Comparison of ENCODE assay signal across 18 cellular contexts in genomic region chr12:109881752-109882151, GRCh38. TPM values are rescaled to one million over a fixed set of nuclear protein-coding genes. Genes with fewer than 3 reads are reported as not detected.
DNase-seq lines count a peak whose midpoint lies in the region; ATAC-seq, FAIRE-seq and TF ChIP-seq lines count a peak whose summit lies in the region.
"Had no signal": no experiment of that assay in that cellular context is flagged by ENCODE, and none has a peak within 500 bp of the region (broad histone marks: within the 10 kb centered on the region; RNA-seq: fewer than 3 reads in every experiment).

No MANE protein-coding gene starts in this region.

- ATAC-seq in CD4-positive, CD25-positive, alpha-beta regulatory T cell (ENCODE audit: low read depth in 2 of 2): no peak
- ATAC-seq in activated naive CD4-positive, alpha-beta T cell treated with anti-CD3 and anti-CD28 coated beads, Interleukin-2, amount 50 U/mL, for 72 hours: no peak
- ATAC-seq: T-helper 17 cell had no signal

- H3K79me2 ChIP-seq in GM23248 (ENCODE audit: insufficient read depth): peaks cover 33% of the 10 kb centered on the region

- no peak for FAIRE-seq in GM19239 (lab: Jason Lieb, UNC)
- FAIRE-seq: urothelium cell line had no signal

- H3K27ac ChIP-seq in CD4-positive, CD25-positive, alpha-beta regulatory T cell (ENCODE audit: insufficient read depth, low read length, poor library complexity, severe bottlenecking): no peak overlapping the region
- H3K27ac ChIP-seq in GM23248 (no peak overlapping the region), dorsolateral prefrontal cortex (no peak overlapping the region), esophagus muscularis mucosa (replicated peaks in 1 of 4) (no peak overlapping the region)
- H3K27ac ChIP-seq: sigmoid colon had no signal

- no peaks in the 10 kb centered on the region for H3K36me3 Mint-ChIP-seq in CD4-positive, CD25-positive, alpha-beta regulatory T cell
- no peaks in the 10 kb centered on the region for H3K36me3 Mint-ChIP-seq in activated T-helper 2 cell treated with anti-CD3 and anti-CD28 coated beads, Interferon-gamma antibody, Interleukin-2, Interleukin-4, amounts not matched to agents 10 μg/mL and 5 μg/mL and 100 μg/mL, durations not matched to agents 14 hours and 24 hours and 36 hours (ENCODE audit: low read depth)
- no peaks in the 10 kb centered on the region for H3K36me3 Mint-ChIP-seq in activated naive CD4-positive, alpha-beta T cell treated with anti-CD3 and anti-CD28 coated beads, Interleukin-2, amount 50 U/mL, for 72 hours

- no peaks in the 10 kb centered on the region for H3K9me3 ChIP-seq in CD4-positive, CD25-positive, alpha-beta regulatory T cell (ENCODE audit: control insufficient read depth in 2 of 2, low read length in 2 of 2)
- H3K9me3 ChIP-seq in GM23248 (ENCODE audit: low read depth): no peaks in the 10 kb centered on the region
- H3K9me3 ChIP-seq in esophagus muscularis mucosa: no peaks in the 10 kb centered on the region
- H3K9me3 ChIP-seq: sigmoid colon had no signal

- no peak for TF ChIP-seq POLR2A in esophagus muscularis mucosa (IDR thresholded peaks at IDR 0.05; ENCODE audit: low read depth)

- no peak overlapping the region for H3K9ac ChIP-seq in GM23248

- intact Hi-C loops in activated T-helper 2 cell treated with anti-CD3 and anti-CD28 coated beads, Interferon-gamma antibody, Interleukin-2, Interleukin-4, amounts not matched to agents 10 μg/mL and 5 μg/mL and 100 μg/mL, durations not matched to agents 14 hours and 24 hours and 36 hours (cut with micrococcal nuclease): loop anchor here (2.0 kb wide), 1 partner anchor 363 kb away; no protein-coding TSS in a partner anchor
- intact Hi-C loops in dorsolateral prefrontal cortex (cut with DNase I): loop anchor here (2.0 kb wide), 2 partner anchors 29 to 77 kb away; no protein-coding TSS in a partner anchor
- intact Hi-C loops in esophagus muscularis mucosa (cut with DNase I): no loop called here

- no peak for TF ChIP-seq EP300 in esophagus muscularis mucosa (IDR thresholded peaks at IDR 0.05)

- no peaks in the 10 kb centered on the region for H3K27me3 ChIP-seq in CD4-positive, CD25-positive, alpha-beta regulatory T cell (ENCODE audit: control insufficient read depth, insufficient read depth, low read length)
- H3K27me3 ChIP-seq in GM23248 (replicated peaks; ENCODE audit: insufficient read depth): no peaks in the 10 kb centered on the region
- no peaks in the 10 kb centered on the region for H3K27me3 ChIP-seq in dorsolateral prefrontal cortex
- peaks cover 0 to 2% (median 0%) of the 10 kb centered on the region in 4 donors for H3K27me3 ChIP-seq in esophagus muscularis mucosa

- H3K4me1 Mint-ChIP-seq in CD4-positive, CD25-positive, alpha-beta regulatory T cell: peaks cover 6 to 40% (median 24%) of the 10 kb centered on the region in 4 donors
- peaks cover 31% of the 10 kb centered on the region for H3K4me1 Mint-ChIP-seq in activated T-helper 2 cell treated with anti-CD3 and anti-CD28 coated beads, Interferon-gamma antibody, Interleukin-2, Interleukin-4, amounts not matched to agents 10 μg/mL and 5 μg/mL and 100 μg/mL, durations not matched to agents 14 hours and 24 hours and 36 hours (ENCODE audit: low read depth)

- H3K4me3 Mint-ChIP-seq in CD4-positive, CD25-positive, alpha-beta regulatory T cell: peak overlapping the region; percentile 84 to 94 (median 89)
- peak overlapping the region; percentile 75 for H3K4me3 Mint-ChIP-seq in activated T-helper 2 cell treated with anti-CD3 and anti-CD28 coated beads, Interferon-gamma antibody, Interleukin-2, Interleukin-4, amounts not matched to agents 10 μg/mL and 5 μg/mL and 100 μg/mL, durations not matched to agents 14 hours and 24 hours and 36 hours (ENCODE audit: low read depth)

- peaks cover 27% of the 10 kb centered on the region for H3K4me1 ChIP-seq in CD4-positive, CD25-positive, alpha-beta regulatory T cell (ENCODE audit: control insufficient read depth, insufficient read depth, low read length, poor library complexity, severe bottlenecking)
- H3K4me1 ChIP-seq in GM23248 (ENCODE audit: insufficient read depth) (peaks cover 25% of the 10 kb centered on the region), esophagus muscularis mucosa (peaks cover 24 to 38% (median 32%) of the 10 kb centered on the region in 4 donors)

- H4K20me1 ChIP-seq in GM23248 (ENCODE audit: insufficient read depth): no peaks in the 10 kb centered on the region

- no peak overlapping the region for H2AFZ ChIP-seq in GM23248

- peaks cover 6% of the 10 kb centered on the region; the same call in 1 of the 2 replicates for H3F3A ChIP-seq in GM23248 (ENCODE audit: insufficient read depth)

- 86 to 88% methylated on average over 2 of the region's 2 CpGs for whole genome bisulfite sequencing in GM23248 (ENCODE audit: low coverage in 1 of 2, low lambda C conversion rate in 2 of 2, missing lambda C conversion rate in 2 of 2), 2 experiments
- whole genome bisulfite sequencing in esophagus muscularis mucosa: 89% methylated on average over 2 of the region's 2 CpGs

- no peaks in the 10 kb centered on the region for H3K9me2 ChIP-seq in GM23248 (ENCODE audit: insufficient read depth)

- H3K9me3 Mint-ChIP-seq in CD4-positive, CD25-positive, alpha-beta regulatory T cell: peaks cover 0 to 1% (median 0%) of the 10 kb centered on the region in 7 donors
- H3K9me3 Mint-ChIP-seq in activated T-helper 2 cell treated with anti-CD3 and anti-CD28 coated beads, Interferon-gamma antibody, Interleukin-2, Interleukin-4, amounts not matched to agents 10 μg/mL and 5 μg/mL and 100 μg/mL, durations not matched to agents 14 hours and 24 hours and 36 hours: no peaks in the 10 kb centered on the region
- H3K9me3 Mint-ChIP-seq in activated naive CD4-positive, alpha-beta T cell treated with anti-CD3 and anti-CD28 coated beads, Interleukin-2, amount 50 U/mL, for 72 hours: no peaks in the 10 kb centered on the region

- H3K4me2 ChIP-seq in GM23248 (ENCODE audit: unreplicated experiment): no peak overlapping the region

- H3K27ac Mint-ChIP-seq in CD4-positive, CD25-positive, alpha-beta regulatory T cell: peak overlapping the region in 1 of 3 donors; percentile 5
- H3K27ac Mint-ChIP-seq in activated T-helper 2 cell treated with anti-CD3 and anti-CD28 coated beads, Interferon-gamma antibody, Interleukin-2, Interleukin-4, amounts not matched to agents 10 μg/mL and 5 μg/mL and 100 μg/mL, durations not matched to agents 14 hours and 24 hours and 36 hours: no peak overlapping the region
- H3K27ac Mint-ChIP-seq in activated naive CD4-positive, alpha-beta T cell treated with anti-CD3 and anti-CD28 coated beads, Interleukin-2, amount 50 U/mL, for 72 hours: peak overlapping the region in 1 of 2 donors; percentile 93

- TF ChIP-seq CTCF in dorsolateral prefrontal cortex (IDR thresholded peaks at IDR 0.05 in 54 of 56, conservative IDR thresholded peaks at IDR 0.05 in 2 of 56; ENCODE audit: low read depth in 1 of 56, partially characterized antibody in 56 of 56) (no peak), esophagus muscularis mucosa (IDR thresholded peaks at IDR 0.05) (no peak)

- H3K36me3 ChIP-seq in CD4-positive, CD25-positive, alpha-beta regulatory T cell (ENCODE audit: control insufficient read depth, insufficient read depth, low read length): no peaks in the 10 kb centered on the region
- no peaks in the 10 kb centered on the region for H3K36me3 ChIP-seq in GM23248 (ENCODE audit: low read depth)
- no peaks in the 10 kb centered on the region for H3K36me3 ChIP-seq in esophagus muscularis mucosa
- H3K36me3 ChIP-seq: sigmoid colon had no signal

- no peak for DNase-seq in CD4-positive, CD25-positive, alpha-beta regulatory T cell
- DNase-seq in GM23248 (peak; percentile 38), kidney tubule cell (ENCODE audit: low spot score) (peak; percentile 43), dorsolateral prefrontal cortex (no peak), GM19239 (ENCODE audit: insufficient read length, low spot score) (no peak), esophagus muscularis mucosa (ENCODE audit: extremely low spot score) (no peak)
- no peak for DNase-seq in activated T-helper 2 cell treated with anti-CD3 and anti-CD28 coated beads, Interferon-gamma antibody, Interleukin-2, Interleukin-4, amounts not matched to agents 10 μg/mL and 5 μg/mL and 100 μg/mL, durations not matched to agents 14 hours and 24 hours and 36 hours (ENCODE audit: low spot score)
- DNase-seq in activated naive CD4-positive, alpha-beta T cell treated with anti-CD3 and anti-CD28 coated beads, Interleukin-2, amount 50 U/mL, for 72 hours (ENCODE audit: low spot score in 2 of 2): no peak
- DNase-seq: activated CD4-positive, alpha-beta T cell treated with anti-CD3 and anti-CD28 coated beads, Interleukin-2, amount 50 U/mL, for 1 hour; DMS79 treated with DMSO at 0.1 percent for 48 hours; Karpas-422; NCI-H187; NCI-H526; RPMI8226; sigmoid colon; stimulated activated naive CD4-positive, alpha-beta T cell treated with Interleukin-2 at 50 U/mL for 16 hours; T-helper 17 cell had no signal

- peaks cover 4% of the 10 kb centered on the region for H3K27me3 Mint-ChIP-seq in CD4-positive, CD25-positive, alpha-beta regulatory T cell
- H3K27me3 Mint-ChIP-seq in activated T-helper 2 cell treated with anti-CD3 and anti-CD28 coated beads, Interferon-gamma antibody, Interleukin-2, Interleukin-4, amounts not matched to agents 10 μg/mL and 5 μg/mL and 100 μg/mL, durations not matched to agents 14 hours and 24 hours and 36 hours (ENCODE audit: low read depth): peaks cover 7% of the 10 kb centered on the region
- H3K27me3 Mint-ChIP-seq: T-helper 17 cell had no signal

- in situ Hi-C loops in GM23248 (cut with MboI): no loop called here

- no peak overlapping the region for H3K4me3 ChIP-seq in CD4-positive, CD25-positive, alpha-beta regulatory T cell (ENCODE audit: low read depth, low read length)
- H3K4me3 ChIP-seq in GM23248: no peak overlapping the region
- no peak overlapping the region for H3K4me3 ChIP-seq in dorsolateral prefrontal cortex
- no peak overlapping the region for H3K4me3 ChIP-seq in esophagus muscularis mucosa
- H3K4me3 ChIP-seq: sigmoid colon had no signal

RNA-seq across cellular contexts. Expression of gene GLTP, which starts 1.4 kb away (rescaled TPM):
- 31.1 TPM for total RNA-seq in CD4-positive, CD25-positive, alpha-beta regulatory T cell
- 10 to 100 TPM; 36.1 to 48.9 (median 38.4) TPM for polyA plus RNA-seq in CD4-positive, CD25-positive, alpha-beta regulatory T cell
- total RNA-seq in GM23248 (2014; rRNA removed; shearing (Covaris generic)): 62.2 and 96.5 TPM in 2 replicates
- 92.8 and 96.0 TPM in 2 replicates for polyA plus RNA-seq in GM23248 (2016; fragmentation: Nextera tagmentation; extraction: Ambion mirVana)
- 26.6 and 27.2 TPM in 2 replicates for total RNA-seq in activated T-helper 2 cell treated with anti-CD3 and anti-CD28 coated beads, Interferon-gamma antibody, Interleukin-2, Interleukin-4, amounts not matched to agents 10 μg/mL and 5 μg/mL and 100 μg/mL, durations not matched to agents 14 hours and 24 hours and 36 hours
- total RNA-seq in dorsolateral prefrontal cortex (100 to 1,000 TPM in 4 of 120 experiments, 10 to 100 TPM in 116; 20.7 to 126 (median 43.1) TPM), esophagus muscularis mucosa (10 to 100 TPM; 37.0 to 47.7 (median 39.6) TPM)
- total RNA-seq in activated naive CD4-positive, alpha-beta T cell treated with anti-CD3 and anti-CD28 coated beads, Interleukin-2, amount 50 U/mL, for 72 hours: 10 to 100 TPM; 22.2 to 24.9 TPM

RNA-seq across cellular contexts. Expression of gene TCHP, which starts 18.3 kb away (rescaled TPM):
- total RNA-seq in CD4-positive, CD25-positive, alpha-beta regulatory T cell: 29.8 TPM
- polyA plus RNA-seq in CD4-positive, CD25-positive, alpha-beta regulatory T cell: 10 to 100 TPM in 2 of 4 donors, 1 to 10 TPM in 2; 9.0 to 11.7 (median 9.8) TPM
- total RNA-seq in GM23248 (2014; rRNA removed; shearing (Covaris generic)): 11.7 and 14.7 TPM in 2 replicates
- 9.7 and 11.5 TPM in 2 replicates for polyA plus RNA-seq in GM23248 (2016; fragmentation: Nextera tagmentation; extraction: Ambion mirVana)
- total RNA-seq in activated T-helper 2 cell treated with anti-CD3 and anti-CD28 coated beads, Interferon-gamma antibody, Interleukin-2, Interleukin-4, amounts not matched to agents 10 μg/mL and 5 μg/mL and 100 μg/mL, durations not matched to agents 14 hours and 24 hours and 36 hours: 26.0 and 32.6 TPM in 2 replicates
- total RNA-seq in dorsolateral prefrontal cortex: 10 to 100 TPM; 18.4 to 41.8 (median 27.7) TPM
- total RNA-seq in activated naive CD4-positive, alpha-beta T cell treated with anti-CD3 and anti-CD28 coated beads, Interleukin-2, amount 50 U/mL, for 72 hours: 10 to 100 TPM; 14.9 to 18.3 TPM
- total RNA-seq in esophagus muscularis mucosa: 10 to 100 TPM; 17.1 to 31.6 (median 21.0) TPM

RNA-seq across cellular contexts. Expression of gene TRPV4, which starts 48.6 kb away (rescaled TPM):
- total RNA-seq in CD4-positive, CD25-positive, alpha-beta regulatory T cell: not detected
- not detected for polyA plus RNA-seq in CD4-positive, CD25-positive, alpha-beta regulatory T cell
- total RNA-seq in GM23248 (2014; rRNA removed; shearing (Covaris generic)): 0.65 and 1.6 TPM in 2 replicates
- polyA plus RNA-seq in GM23248 (2016; fragmentation: Nextera tagmentation; extraction: Ambion mirVana): 2.6 and 2.9 TPM in 2 replicates
- total RNA-seq in activated T-helper 2 cell treated with anti-CD3 and anti-CD28 coated beads, Interferon-gamma antibody, Interleukin-2, Interleukin-4, amounts not matched to agents 10 μg/mL and 5 μg/mL and 100 μg/mL, durations not matched to agents 14 hours and 24 hours and 36 hours: not detected in 2 replicates
- 1 to 10 TPM in 8 of 120 experiments, under 1 TPM in 77, not detected in 35; 0.12 to 2.1 (median 0.49) TPM for total RNA-seq in dorsolateral prefrontal cortex
- total RNA-seq in activated naive CD4-positive, alpha-beta T cell treated with anti-CD3 and anti-CD28 coated beads, Interleukin-2, amount 50 U/mL, for 72 hours: not detected
- under 1 TPM; under 0.01 to 0.63 (median 0.35) TPM for total RNA-seq in esophagus muscularis mucosa
- total RNA-seq: T-helper 17 cell had no signal

Comparison
In these comparisons a context has a peak if more than half of its experiments do, and no peak if none do; other contexts are left out.
1. DNase-seq: peak in GM23248 (single experiment) and kidney tubule cell (single experiment); none in CD4-positive, CD25-positive, alpha-beta regulatory T cell (0 of 3), activated T-helper 2 cell treated with anti-CD3 and anti-CD28 coated beads, Interferon-gamma antibody, Interleukin-2, Interleukin-4, amounts not matched to agents 10 μg/mL and 5 μg/mL and 100 μg/mL, durations not matched to agents 14 hours and 24 hours and 36 hours (single experiment), dorsolateral prefrontal cortex (0 of 10), GM19239 (single experiment), activated naive CD4-positive, alpha-beta T cell treated with anti-CD3 and anti-CD28 coated beads, Interleukin-2, amount 50 U/mL, for 72 hours (0 of 2) and esophagus muscularis mucosa (single experiment).